Comparison of ENCODE assay signal across 8 cellular contexts in genomic region chr1:3624194-3625136, GRCh38. TPM values are rescaled to one million over a fixed set of nuclear protein-coding genes. Genes with fewer than 3 reads are reported as not detected.
A peak's percentile ranks its signal among the peaks of the same experiment; 100 is the strongest.
DNase-seq lines count a peak whose midpoint lies in the region; ATAC-seq and TF ChIP-seq lines count a peak whose summit lies in the region.

TPRG1L (plus strand) TSS chr1:3625015; CDS start chr1:3625073, 58 bp downstream.

- H3K79me2 ChIP-seq in PC-9 (ENCODE audit: low read depth) = peaks cover 14% of the 10 kb centered on the region

- H3K9me2 ChIP-seq in PC-9 (ENCODE audit: insufficient read depth) = no peaks in the 10 kb centered on the region

- no TSS peak for BruUV-seq in PC-9 (replicated peaks; lab: Mats Ljungman, UMichigan)

- H3K4me1 ChIP-seq in PC-9 (replicated peaks; ENCODE audit: insufficient read depth) (peaks cover 20% of the 10 kb centered on the region), mucosa of rectum (ENCODE audit: control insufficient read depth in 2 of 2, insufficient read depth in 2 of 2, low read length in 2 of 2) (peaks cover 14 to 18% of the 10 kb centered on the region in 2 donors)

- TF ChIP-seq RAD21 in Ishikawa (IDR thresholded peaks at IDR 0.05; ENCODE audit: low read depth) = no peak

- POLR2A ChIA-PET in PC-9 (lab: Charles Lee; ENCODE audit: unreplicated experiment) = no interaction called here

- H3K9ac ChIP-seq in mucosa of rectum (ENCODE audit: low read depth in 1 of 2, low read length in 2 of 2) = peak within 1 kb of the TSS; percentile 75 to 86

- peaks cover 15% of the 10 kb centered on the region for H3F3A ChIP-seq in PC-9 (ENCODE audit: insufficient read depth, low read depth)

- ATAC-seq in GM21619 (IDR thresholded peaks at IDR 0.05; ENCODE audit: unreplicated experiment) = peak; percentile 93

- no peaks in the 10 kb centered on the region for H3K9me3 ChIP-seq in PC-9 (ENCODE audit: insufficient read depth, low read depth)
- H3K9me3 ChIP-seq in mucosa of rectum (ENCODE audit: control insufficient read depth in 2 of 2, low read length in 2 of 2) = no peaks in the 10 kb centered on the region

- H3K36me3 ChIP-seq in PC-9 (ENCODE audit: low read depth) (no peaks in the 10 kb centered on the region), mucosa of rectum (ENCODE audit: control insufficient read depth in 2 of 2, insufficient read depth in 2 of 2, low read length in 2 of 2) (peaks cover 22 to 24% of the 10 kb centered on the region in 2 donors)

- H3K4me2 ChIP-seq in PC-9 = peak within 1 kb of the TSS; percentile 98

- H3K27ac ChIP-seq in PC-9 = no peak within 1 kb of the TSS
- H3K27ac ChIP-seq in epithelial cell of prostate = peak within 1 kb of the TSS; percentile 17
- H3K27ac ChIP-seq in mucosa of rectum (ENCODE audit: low read depth in 2 of 2, low read length in 2 of 2) = peak within 1 kb of the TSS; percentile 85 to 95

- CTCF ChIA-PET in PC-9 (lab: Charles Lee) = interaction anchor here (0.7 kb wide), 1 partner anchor 100 kb away, joined by 3 read pairs; no protein-coding TSS in a partner anchor

- TF ChIP-seq CTCF in PC-9 (conservative IDR thresholded peaks at IDR 0.05) = no peak

- no peak for TF ChIP-seq EP300 in Ishikawa (IDR thresholded peaks at IDR 0.05; ENCODE audit: borderline replicate concordance)

- intact Hi-C loops in PC-9 (cut with micrococcal nuclease; ENCODE audit: unreplicated experiment) = loop anchor here (2.0 to 5.0 kb wide), 2 partner anchors 78 to 100 kb away; no protein-coding TSS in a partner anchor

- DNase-seq in DMS153 (lab: John Stamatoyannopoulos, UW) = peak; percentile 81
- peak; percentile 86 to 98 for DNase-seq in PC-9
- DNase-seq in activated T-cell treated with anti-CD3 and anti-CD28 coated beads, Interleukin-2, amount 50 U/mL, for 1 hour = peak; percentile 99
- peak; percentile 73 for DNase-seq in epithelial cell of prostate (ENCODE audit: low read depth, low spot score)
- peak; percentile 93 to 96 for DNase-seq in stimulated activated CD8-positive, alpha-beta memory T cell treated with anti-CD3 and anti-CD28 coated beads, Interleukin-4, amount 100 ng/mL, for 4 hours (ENCODE audit: low read depth in 2 of 2, low spot score in 1 of 2)

- H3K27me3 ChIP-seq in PC-9 (ENCODE audit: insufficient read depth, low read depth) (no peaks in the 10 kb centered on the region), mucosa of rectum (ENCODE audit: control insufficient read depth in 2 of 2, insufficient read depth in 2 of 2, low read length in 2 of 2) (no peaks in the 10 kb centered on the region)

- H4K20me1 ChIP-seq in PC-9 (ENCODE audit: insufficient read depth) = no peaks in the 10 kb centered on the region

- H3K4me3 ChIP-seq in PC-9 (peak within 1 kb of the TSS; percentile 99), mucosa of rectum (ENCODE audit: low read length in 2 of 2) (peak within 1 kb of the TSS; percentile 86 to 95)

- H2AFZ ChIP-seq in PC-9 = peak within 1 kb of the TSS; percentile 100

TF ChIP-seq in Ishikawa, 13 proteins besides CTCF, POLR2A, EP300 and RAD21:
- TF ChIP-seq TCF12 (IDR thresholded peaks at IDR 0.05; ENCODE audit: low read depth) (peak; percentile 16; the same call in 1 of the 2 replicates), NFIC (IDR thresholded peaks at IDR 0.05) (no peak), EGR1 (IDR thresholded peaks at IDR 0.05) (no peak), CEBPB (IDR thresholded peaks at IDR 0.05) (no peak), CREB1 (IDR thresholded peaks at IDR 0.05; ENCODE audit: low read depth) (peak; percentile 65; the same call in 1 of the 2 replicates), TEAD4 (IDR thresholded peaks at IDR 0.05) (no peak), USF1 (IDR thresholded peaks at IDR 0.05) (peak; percentile 89), YY1 (IDR thresholded peaks at IDR 0.05; ENCODE audit: low read depth) (no peak), ZBTB7A (IDR thresholded peaks at IDR 0.05; ENCODE audit: low read depth) (peak; percentile 87), REST (IDR thresholded peaks at IDR 0.05; ENCODE audit: low read depth) (no peak), TAF1 (IDR thresholded peaks at IDR 0.05; ENCODE audit: low read depth) (no peak; the same call in 1 of the 2 replicates), FOXM1 (IDR thresholded peaks at IDR 0.05; ENCODE audit: borderline replicate concordance, low read depth) (no peak), MAX (IDR thresholded peaks at IDR 0.05) (peak; percentile 73)

RNA-seq across cellular contexts. Expression of gene TPRG1L, which starts in this region (rescaled TPM):
- total RNA-seq in PC-9 (2021) = 41.4 and 44.9 TPM in 2 replicates
